In the genomic region with DNA sequence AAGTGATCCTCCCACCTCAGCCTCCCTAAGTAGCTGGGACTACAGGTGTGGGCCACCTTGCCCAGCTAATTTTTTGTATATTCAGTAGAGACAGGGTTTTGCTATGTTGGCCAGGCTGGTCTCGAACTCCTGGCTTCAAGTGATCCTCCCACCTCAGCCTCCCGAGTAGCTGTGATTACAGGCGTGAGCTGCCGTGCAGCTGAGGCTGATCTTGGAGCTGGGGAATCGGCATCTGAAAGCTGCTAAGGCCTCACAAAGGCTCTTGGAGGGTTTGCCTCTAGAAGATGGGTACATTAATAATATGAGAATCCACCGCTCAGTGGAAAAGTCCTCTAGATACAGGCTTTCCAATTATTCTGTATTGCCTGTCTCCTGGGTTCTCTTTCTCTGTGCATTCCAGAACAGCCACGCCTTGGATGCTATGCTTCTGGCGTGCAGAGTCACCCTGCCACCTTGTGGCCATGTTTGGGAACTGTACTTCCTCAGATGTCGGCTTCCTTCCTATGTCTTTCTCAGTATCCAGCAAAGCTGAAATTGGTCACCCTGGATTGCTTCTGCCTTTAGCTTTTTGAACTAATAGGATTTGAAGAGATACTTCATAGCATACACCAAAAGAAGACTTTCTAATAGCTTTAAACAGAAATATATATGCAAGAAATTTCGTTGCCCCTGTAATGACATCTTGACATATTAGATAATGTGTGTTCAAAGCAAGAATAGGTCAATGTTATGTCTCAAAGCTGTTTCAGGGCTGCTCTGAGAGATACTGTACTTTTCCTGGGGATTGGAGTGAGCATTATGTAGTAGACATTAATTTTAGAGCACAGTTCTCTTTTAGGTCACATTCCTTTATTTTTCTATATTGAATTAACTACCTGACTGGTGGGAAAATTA, we compare ENCODE assay signal across 8 cellular contexts. TPM values are rescaled to one million over a fixed set of nuclear protein-coding genes. Genes with fewer than 3 reads are reported as not detected.
DNase-seq lines count a peak whose midpoint lies in the region.

No MANE protein-coding gene starts in this region.

- peak overlapping the region; percentile 30 for H2AK5ac ChIP-seq in trophoblast cell (ENCODE audit: low read length)

- in situ Hi-C loops in GM23248 (cut with MboI), result loop anchor here (10.0 kb wide), 1 partner anchor 533 kb away; no protein-coding TSS in a partner anchor

- no peaks in the 10 kb centered on the region for H3K9me2 ChIP-seq in GM23248 (ENCODE audit: insufficient read depth)

- H4K8ac ChIP-seq in trophoblast cell (ENCODE audit: low read depth, low read length), result no peak overlapping the region

- H3K36me3 ChIP-seq in GM23248 (ENCODE audit: low read depth), result no peaks in the 10 kb centered on the region
- no peaks in the 10 kb centered on the region for H3K36me3 ChIP-seq in MG63
- H3K36me3 ChIP-seq in SJCRH30, result no peaks in the 10 kb centered on the region
- H3K36me3 ChIP-seq in trophoblast cell (ENCODE audit: control insufficient read depth in 1 of 2, insufficient read depth in 2 of 2, low read length in 2 of 2), result no peaks in the 10 kb centered on the region

- H2AFZ ChIP-seq in GM23248 (no peak overlapping the region), trophoblast cell (ENCODE audit: insufficient read depth, low read length, poor library complexity) (no peak overlapping the region)

- H3K9ac ChIP-seq in GM23248, result no peak overlapping the region
- H3K9ac ChIP-seq in trophoblast cell (ENCODE audit: low read length), result no peak overlapping the region

- no peak overlapping the region for H2BK120ac ChIP-seq in trophoblast cell (ENCODE audit: insufficient read depth, low read length, poor library complexity)

- no peaks in the 10 kb centered on the region for H4K20me1 ChIP-seq in GM23248 (ENCODE audit: insufficient read depth)

- H3K9me3 ChIP-seq in GM23248 (ENCODE audit: low read depth) (no peaks in the 10 kb centered on the region), MG63 (no peaks in the 10 kb centered on the region), SJCRH30 (replicated peaks) (no peaks in the 10 kb centered on the region), trophoblast cell (ENCODE audit: insufficient read depth, low read depth, low read length) (no peaks in the 10 kb centered on the region)

- H3K18ac ChIP-seq in trophoblast cell (ENCODE audit: low read length), result peak overlapping the region; percentile 55

- no peak overlapping the region for H4K12ac ChIP-seq in trophoblast cell (ENCODE audit: low read depth, low read length)

- no peaks in the 10 kb centered on the region for H3K79me1 ChIP-seq in trophoblast cell (ENCODE audit: low read length)

- H3K4me1 ChIP-seq in GM23248 (ENCODE audit: insufficient read depth) (peaks cover 15% of the 10 kb centered on the region), SJCRH30 (no peaks in the 10 kb centered on the region), trophoblast cell (ENCODE audit: control insufficient read depth in 1 of 2, insufficient read depth in 2 of 2, low read length in 2 of 2) (no peaks in the 10 kb centered on the region)

- no peaks in the 10 kb centered on the region for H3F3A ChIP-seq in GM23248 (ENCODE audit: insufficient read depth)

- H3K27me3 ChIP-seq in GM23248 (replicated peaks; ENCODE audit: insufficient read depth), result no peaks in the 10 kb centered on the region
- no peaks in the 10 kb centered on the region for H3K27me3 ChIP-seq in MG63
- no peaks in the 10 kb centered on the region for H3K27me3 ChIP-seq in SJCRH30
- H3K27me3 ChIP-seq in trophoblast cell (ENCODE audit: insufficient read depth, low read length), result no peaks in the 10 kb centered on the region

- peak overlapping the region; percentile 71 for H4K91ac ChIP-seq in trophoblast cell (ENCODE audit: low read depth, low read length)

- H3K14ac ChIP-seq in trophoblast cell (ENCODE audit: low read length), result no peak overlapping the region

- H3K79me2 ChIP-seq in GM23248 (ENCODE audit: insufficient read depth) (peaks cover 32% of the 10 kb centered on the region), trophoblast cell (ENCODE audit: control insufficient read depth, insufficient read depth, low read length, poor library complexity) (no peaks in the 10 kb centered on the region)

- no peak overlapping the region for H3K4ac ChIP-seq in trophoblast cell (ENCODE audit: low read depth, low read length)

- H3K4me3 ChIP-seq in GM23248 (no peak overlapping the region), MG63 (no peak overlapping the region), SJCRH30 (no peak overlapping the region), trophoblast cell (ENCODE audit: low read depth, low read length) (no peak overlapping the region)

- H3K4me2 ChIP-seq in GM23248 (ENCODE audit: unreplicated experiment) (no peak overlapping the region), trophoblast cell (ENCODE audit: low read length) (no peak overlapping the region)

- H3K23ac ChIP-seq in trophoblast cell (ENCODE audit: low read length), result no peak overlapping the region

- H2BK5ac ChIP-seq in trophoblast cell (ENCODE audit: low read depth, low read length, poor library complexity), result no peak overlapping the region

- H3K27ac ChIP-seq in GM23248 (no peak overlapping the region), SJCRH30 (no peak overlapping the region), trophoblast cell (ENCODE audit: low read depth, low read length) (no peak overlapping the region)

- peak overlapping the region; percentile 90 for H2BK12ac ChIP-seq in trophoblast cell (ENCODE audit: low read length)

- WGBS in GM23248 (ENCODE audit: low coverage in 1 of 2, low lambda C conversion rate in 2 of 2, missing lambda C conversion rate in 2 of 2), 2 experiments, result 35 to 38% methylated on average over 10 of the region's 10 CpGs
- no CpG with 5 or more reads among the region's 10 CpGs for WGBS in trophoblast cell (ENCODE audit: extremely low coverage, insufficient coverage, insufficient read length)

- peak; percentile 84 for DNase-seq in Daoy (ENCODE audit: low read depth)
- DNase-seq in GM23248, result peak; percentile 80
- DNase-seq in MG63, result peak; percentile 47
- DNase-seq in SJCRH30, result peak; percentile 56 to 89
- DNase-seq in activated effector memory CD4-positive, alpha-beta T cell treated with anti-CD3 and anti-CD28 coated beads, Interleukin-2, amount 50 U/mL, for 16 hours, result peak; percentile 89
- DNase-seq in germinal center (ENCODE audit: low spot score), result peak; percentile 63
- peak; percentile 57 to 92 for DNase-seq in trophoblast cell
- peak; percentile 83 for DNase-seq in ureter (ENCODE audit: low spot score)

RNA-seq across cellular contexts. Expression of a gene that starts 25.1 kb away (rescaled TPM):
- total RNA-seq in Daoy (2014; rRNA removed; shearing (Covaris generic)), result 0.21 and 0.40 TPM in 2 replicates
- total RNA-seq in GM23248 (2014; rRNA removed; shearing (Covaris generic)), result 0.32 and 0.51 TPM in 2 replicates
- polyA plus RNA-seq in GM23248 (2016; fragmentation: Nextera tagmentation; extraction: Ambion mirVana), result 0.21 and 0.30 TPM in 2 replicates
- total RNA-seq in MG63 (2014; rRNA removed; shearing (Covaris generic); ENCODE audit: low replicate concordance), result under 0.01 TPM in 1 of 2 replicates, not detected in the other
- total RNA-seq in SJCRH30 (2014; rRNA removed; shearing (Covaris generic)), result not detected in 2 replicates
- 3.6 and 3.7 TPM in 2 replicates for polyA plus RNA-seq in trophoblast cell (2013)
- total RNA-seq in ureter, result 5.6 TPM
